In genomic region chr5:77394064-77394716, GRCh38 we compare ENCODE assay signal across 18 cellular contexts.
"Had no signal": no experiment of that assay in that cellular context is flagged by ENCODE, and none has a peak within 500 bp of the region (broad histone marks: within the 10 kb centered on the region; RNA-seq: fewer than 3 reads in every experiment).

No MANE protein-coding gene starts in this region.

- H3K4me1 ChIP-seq: colonic mucosa, vagina had no signal

- H3K4me3 ChIP-seq: colonic mucosa, lung, tibial artery, vagina had no signal

- H3K9me3 ChIP-seq: colonic mucosa, tibial artery, vagina had no signal

- H3K4me1 Mint-ChIP-seq: activated B cell treated with CpG ODN at 0.5 μM for 24 hours, brain, neural crest cell had no signal

- ATAC-seq: activated CD8-positive, alpha-beta T cell treated with anti-CD3 and anti-CD28 coated beads for 36 hours had no signal

- H3K27ac Mint-ChIP-seq: activated B cell treated with CpG ODN at 0.5 μM for 24 hours; activated CD8-positive, alpha-beta T cell treated with anti-CD3 and anti-CD28 coated beads for 36 hours; activated naive CD4-positive, alpha-beta T cell treated with anti-CD3 and anti-CD28 coated beads, Interleukin-2, amount 50 U/mL, for 24 hours; brain had no signal

- DNase-seq: activated B cell treated with CpG ODN at 0.5 μM for 24 hours; activated CD4-positive, alpha-beta T cell treated with anti-CD3 and anti-CD28 coated beads for 48 hours; activated CD8-positive, alpha-beta memory T cell treated with anti-CD3 and anti-CD28 coated beads, Interleukin-2, amount 50 U/mL, for 4 hours; activated CD8-positive, alpha-beta T cell treated with anti-CD3 and anti-CD28 coated beads for 36 hours; activated effector memory CD4-positive, alpha-beta T cell treated with anti-CD3 and anti-CD28 coated beads, Interleukin-2, amount 50 U/mL, for 16 hours; activated T-cell treated with anti-CD3 and anti-CD28 coated beads, Interleukin-2, amount 50 U/mL, for 48 hours; central memory CD4-positive, alpha-beta T cell; colonic mucosa; foreskin fibroblast; hypothalamus; stimulated activated CD4-positive, alpha-beta T cell treated with anti-CD3 and anti-CD28 coated beads, Interleukin-2, amount 100 ng/mL, for 48 hours; stimulated activated naive CD4-positive, alpha-beta T cell; tibial artery had no signal

- H3K27me3 Mint-ChIP-seq: activated naive CD4-positive, alpha-beta T cell treated with anti-CD3 and anti-CD28 coated beads, Interleukin-2, amount 50 U/mL, for 24 hours; brain had no signal

- H3K27ac ChIP-seq: colonic mucosa, tibial artery, vagina had no signal

- H3K4me3 Mint-ChIP-seq: activated B cell treated with CpG ODN at 0.5 μM for 24 hours; activated CD8-positive, alpha-beta T cell treated with anti-CD3 and anti-CD28 coated beads for 36 hours; activated naive CD4-positive, alpha-beta T cell treated with anti-CD3 and anti-CD28 coated beads, Interleukin-2, amount 50 U/mL, for 24 hours; brain; neural crest cell had no signal

- H3K27me3 ChIP-seq: colonic mucosa, tibial artery, vagina had no signal

- H3K36me3 Mint-ChIP-seq: brain had no signal

- H3K9me3 Mint-ChIP-seq: activated B cell treated with CpG ODN at 0.5 μM for 24 hours; activated CD8-positive, alpha-beta T cell treated with anti-CD3 and anti-CD28 coated beads for 36 hours; activated naive CD4-positive, alpha-beta T cell treated with anti-CD3 and anti-CD28 coated beads, Interleukin-2, amount 50 U/mL, for 24 hours; brain; neural crest cell had no signal

- H3K36me3 ChIP-seq: colonic mucosa, tibial artery, vagina had no signal
